In genomic region chr13:111303559-111303958, GRCh38 we compare ENCODE assay signal across 19 cellular contexts. TPM values are rescaled to one million over a fixed set of nuclear protein-coding genes. Genes with fewer than 3 reads are reported as not detected.
"Had no signal": no experiment of that assay in that cellular context is flagged by ENCODE, and none has a peak within 500 bp of the region (broad histone marks: within the 10 kb centered on the region; RNA-seq: fewer than 3 reads in every experiment).

No MANE protein-coding gene starts in this region.

- DNase-seq: activated CD4-positive, alpha-beta T cell treated with anti-CD3 and anti-CD28 coated beads for 1 hour; activated CD8-positive, alpha-beta memory T cell treated with anti-CD3 and anti-CD28 coated beads for 24 hours; activated T-cell treated with anti-CD3 and anti-CD28 coated beads, Interleukin-2, amount 50 U/mL, for 1 hour; amniotic stem cell; effector memory CD4-positive, alpha-beta T cell; hypothalamus; kidney glomerular epithelial cell; naive thymus-derived CD4-positive, alpha-beta T cell; right cardiac atrium; SW 1271; T1000 had no signal

- H3K27ac Mint-ChIP-seq: activated naive CD4-positive, alpha-beta T cell treated with anti-CD3 and anti-CD28 coated beads, Interleukin-2, amount 50 U/mL, for 24 hours; progenitor cell of endocrine pancreas had no signal

- ATAC-seq: naive thymus-derived CD4-positive, alpha-beta T cell; right cardiac atrium had no signal

- H3K4me3 Mint-ChIP-seq: activated naive CD4-positive, alpha-beta T cell treated with anti-CD3 and anti-CD28 coated beads, Interleukin-2, amount 50 U/mL, for 24 hours; brain; naive thymus-derived CD4-positive, alpha-beta T cell had no signal

- H3K4me1 Mint-ChIP-seq: activated naive CD4-positive, alpha-beta T cell treated with anti-CD3 and anti-CD28 coated beads, Interleukin-2, amount 50 U/mL, for 24 hours; brain had no signal

- H3K27me3 Mint-ChIP-seq: activated naive CD4-positive, alpha-beta T cell treated with anti-CD3 and anti-CD28 coated beads, Interleukin-2, amount 50 U/mL, for 24 hours; brain; naive thymus-derived CD4-positive, alpha-beta T cell; progenitor cell of endocrine pancreas had no signal

- H3K9me3 ChIP-seq: tibial nerve had no signal

- H3K9me3 Mint-ChIP-seq: activated naive CD4-positive, alpha-beta T cell treated with anti-CD3 and anti-CD28 coated beads, Interleukin-2, amount 50 U/mL, for 24 hours; brain had no signal

- H3K4me2 ChIP-seq: smooth muscle cell had no signal

- H3K27me3 ChIP-seq: tibial nerve had no signal

- H3K27ac ChIP-seq: tibial nerve had no signal

- H3K4me3 ChIP-seq: smooth muscle cell, tibial nerve had no signal

- H3K4me1 ChIP-seq: tibial nerve had no signal

RNA-seq across cellular contexts. Expression of gene TEX29, which starts 16.9 kb away (rescaled TPM):
- total RNA-seq: epithelial cell of proximal tubule, glomerular endothelial cell, lower leg skin had no signal
- polyA plus RNA-seq: naive thymus-derived CD4-positive, alpha-beta T cell had no signal
